8 cellular contexts compared by ENCODE assay signal in genomic region chr19:6060600-6061391, GRCh38. TPM values are rescaled to one million over a fixed set of nuclear protein-coding genes. Genes with fewer than 3 reads are reported as not detected.
DNase-seq lines count a peak whose midpoint lies in the region; ATAC-seq, FAIRE-seq and TF ChIP-seq lines count a peak whose summit lies in the region.

No MANE protein-coding gene starts in this region.

- DNase-seq in H9 (peak; percentile 55), endothelial cell of umbilical vein (ENCODE audit: low read depth, low spot score) (peak; percentile 61), sciatic nerve (ENCODE audit: low spot score) (peak; percentile 51), HEK293T (ENCODE audit: extremely low spot score) (no peak), HK-2 (ENCODE audit: unreplicated experiment) (no peak), G401 (ENCODE audit: low spot score) (no peak), middle frontal gyrus (ENCODE audit: extremely low spot score, low spot score) (no peak)
- DNase-seq in activated CD4-positive, alpha-beta T cell treated with anti-CD3 and anti-CD28 coated beads, Interleukin-2, amount 50 U/mL, for 4 hours = peak; percentile 28 to 41

- no peak overlapping the region for H2BK15ac ChIP-seq in H9 (ENCODE audit: low read depth, low read length)

- no peak overlapping the region for H2BK12ac ChIP-seq in H9 (ENCODE audit: insufficient read length, low read depth, low read length)

- H3K79me1 ChIP-seq in H9 (ENCODE audit: insufficient read depth, low read depth, low read length, poor library complexity, severe bottlenecking) = no peaks in the 10 kb centered on the region

- H4K8ac ChIP-seq in H9 (replicated peaks; ENCODE audit: insufficient read length, low read depth, low read length) = no peak overlapping the region

- H3K9me1 ChIP-seq in endothelial cell of umbilical vein (replicated peaks; ENCODE audit: control insufficient read depth, extremely low read depth, insufficient read depth, low read length) = no peaks in the 10 kb centered on the region

- H3K18ac ChIP-seq in H9 (ENCODE audit: insufficient read length, low read depth, low read length) = peak overlapping the region; percentile 55

- H3K4me3 Mint-ChIP-seq in H9 = no peak overlapping the region; a peak in 1 of 5 replicates

- POLR2A ChIA-PET in endothelial cell of umbilical vein (lab: Charles Lee) = no interaction called here
- POLR2A ChIA-PET in HEK293T (lab: Yijun Ruan, JAX) = no interaction called here

- H3K36me3 Mint-ChIP-seq in H9 (ENCODE audit: insufficient read depth in 1 of 3, low read depth in 3 of 3) = no peaks in the 10 kb centered on the region

- TF ChIP-seq POLR2A in endothelial cell of umbilical vein (IDR thresholded peaks at IDR 0.05; ENCODE audit: low read depth, low read length) = no peak

- H3K27me3 ChIP-seq in H9 (ENCODE audit: insufficient read depth, low read length) (no peaks in the 10 kb centered on the region), endothelial cell of umbilical vein (ENCODE audit: control insufficient read depth in 2 of 2, insufficient read depth in 2 of 2, low read length in 2 of 2) (no peaks in the 10 kb centered on the region)

- in situ Hi-C loops in G401 (cut with HindIII; ENCODE audit: low sequenced_read_pairs) = no loop called here

- TF ChIP-seq CTCF in H9 (conservative IDR thresholded peaks at IDR 0.05) = no peak
- no peak for TF ChIP-seq CTCF in endothelial cell of umbilical vein (IDR thresholded peaks at IDR 0.05; ENCODE audit: extremely low read depth in 1 of 2, insufficient read depth in 1 of 2, low read depth in 1 of 2, low read length in 2 of 2)

- ATAC-seq in sciatic nerve = no peak

- H4K20me1 ChIP-seq in H9 (ENCODE audit: control insufficient read depth, insufficient read depth, insufficient read length) (no peaks in the 10 kb centered on the region), endothelial cell of umbilical vein (replicated peaks; ENCODE audit: control insufficient read depth, extremely low read depth, insufficient read depth, low read length) (no peaks in the 10 kb centered on the region)

- no peak overlapping the region for H3K23ac ChIP-seq in H9 (ENCODE audit: insufficient read length, low read depth, low read length)

- no peak overlapping the region for H3K9ac ChIP-seq in H9 (ENCODE audit: extremely low read depth, insufficient read length, low read length)
- H3K9ac ChIP-seq in endothelial cell of umbilical vein (replicated peaks; ENCODE audit: extremely low read depth, insufficient read depth, low read length) = peak overlapping the region; percentile 91

- H3K56ac ChIP-seq in H9 (ENCODE audit: insufficient read length, low read depth, low read length) = no peak overlapping the region

- H2AFZ ChIP-seq in H9 (ENCODE audit: low read length) (no peak overlapping the region), endothelial cell of umbilical vein (ENCODE audit: low read depth, low read length) (no peak overlapping the region)

- BruUV-seq in endothelial cell of umbilical vein (replicated peaks; lab: Mats Ljungman, UMichigan) = no TSS peak

- H4K5ac ChIP-seq in H9 (ENCODE audit: insufficient read length, low read depth, low read length) = no peak overlapping the region

- no peak overlapping the region for H2BK5ac ChIP-seq in H9 (ENCODE audit: insufficient read length, low read length)

- H3K27ac Mint-ChIP-seq in H9 = peak overlapping the region in 2 of 3 experiments; percentile 19 to 37; a peak in 4 of 7 replicates

- H3K4me1 ChIP-seq in H9 (ENCODE audit: insufficient read depth, low read length) (no peaks in the 10 kb centered on the region), endothelial cell of umbilical vein (ENCODE audit: control insufficient read depth, extremely low read depth, insufficient read depth, low read length) (peaks cover 76% of the 10 kb centered on the region)

- CTCF ChIA-PET in endothelial cell of umbilical vein (lab: Charles Lee) (interaction anchor here (2.2 kb wide), 1 partner anchor 65 kb away, joined by 30 read pairs; no protein-coding TSS in a partner anchor), HEK293T (lab: Yijun Ruan, JAX) (no interaction called here)

- H3K4me3 ChIP-seq in endothelial cell of umbilical vein (replicated peaks in 1 of 3; ENCODE audit: insufficient read depth in 1 of 3, low read depth in 1 of 3, low read length in 3 of 3) = no peak overlapping the region

- dilution Hi-C loops in endothelial cell of umbilical vein (cut with MboI; ENCODE audit: extremely low pct_ligation_motif_present, low sequenced_read_pairs) = no loop called here

- peak; percentile 85 for FAIRE-seq in endothelial cell of umbilical vein (lab: Jason Lieb, UNC)

- intact Hi-C loops in endothelial cell of umbilical vein (cut with micrococcal nuclease) (loop anchor here (5.0 kb wide), 1 partner anchor 212 kb away; no protein-coding TSS in a partner anchor), sciatic nerve (cut with DNase I) (no loop called here)

- H3K27ac ChIP-seq in H9 (ENCODE audit: insufficient read length, low read depth, low read length) (no peak overlapping the region), endothelial cell of umbilical vein (ENCODE audit: insufficient read depth, low read depth, low read length) (peak overlapping the region; percentile 100)

- no peak overlapping the region for H3T11ph ChIP-seq in H9 (ENCODE audit: low read length)

- no peaks in the 10 kb centered on the region for H3K79me2 ChIP-seq in H9 (ENCODE audit: insufficient read depth, low read length)
- H3K79me2 ChIP-seq in endothelial cell of umbilical vein (ENCODE audit: control insufficient read depth, insufficient read depth, low read length) = peaks cover 18% of the 10 kb centered on the region

- H3K36me3 ChIP-seq in endothelial cell of umbilical vein (ENCODE audit: control insufficient read depth in 2 of 2, extremely low read depth in 1 of 2, insufficient read depth in 2 of 2, low read length in 2 of 2) = no peaks in the 10 kb centered on the region

- peaks cover 34% of the 10 kb centered on the region for H3K27me3 Mint-ChIP-seq in H9 (ENCODE audit: low read depth)

- H3K9me3 Mint-ChIP-seq in H9 = no peaks in the 10 kb centered on the region

- peak overlapping the region; percentile 53 for H4K91ac ChIP-seq in H9 (ENCODE audit: insufficient read length, low read depth, low read length)

- H3K4me1 Mint-ChIP-seq in H9 = peaks cover 19 to 23% of the 10 kb centered on the region in 2 experiments

- H3K9me3 ChIP-seq in H9 (ENCODE audit: control insufficient read depth, low read depth, low read length) = no peaks in the 10 kb centered on the region
- no peaks in the 10 kb centered on the region for H3K9me3 ChIP-seq in endothelial cell of umbilical vein (replicated peaks; ENCODE audit: control insufficient read depth, insufficient read depth, low read length)

- H3K14ac ChIP-seq in H9 (ENCODE audit: insufficient read depth, low read length) = no peak overlapping the region

- no CpG with 5 or more reads among the region's 21 CpGs for WGBS in H9 (ENCODE audit: extremely low coverage, insufficient read length, low lambda C conversion rate)

- H3K23me2 ChIP-seq in H9 (ENCODE audit: insufficient read length, low read depth, low read length, poor library complexity, severe bottlenecking) = no peaks in the 10 kb centered on the region

- H2BK120ac ChIP-seq in H9 (ENCODE audit: low read depth, low read length, poor library complexity, severe bottlenecking) = no peak overlapping the region

- H3K4me2 ChIP-seq in H9 (ENCODE audit: insufficient read depth, insufficient read length, low read length) (no peak overlapping the region), endothelial cell of umbilical vein (ENCODE audit: insufficient read depth, low read length) (peak overlapping the region; percentile 30)

- no peak overlapping the region for H3K4ac ChIP-seq in H9 (ENCODE audit: low read depth, low read length)

- H2BK20ac ChIP-seq in H9 (ENCODE audit: low read depth, low read length, poor library complexity, severe bottlenecking) = no peak overlapping the region

- no peak overlapping the region for H2AK5ac ChIP-seq in H9 (ENCODE audit: insufficient read length, low read length)

TF ChIP-seq in endothelial cell of umbilical vein, 7 proteins besides CTCF, POLR2A, EP300 and RAD21 (continues in another document):
- TF ChIP-seq POLR2AphosphoS5 (IDR thresholded peaks at IDR 0.05; ENCODE audit: insufficient read depth, low read depth, low read length) (peak; percentile 61), GATA2 (IDR thresholded peaks at IDR 0.05; ENCODE audit: insufficient read depth, insufficient read length, low read depth, low read length) (peak; percentile 93), MAX (IDR thresholded peaks at IDR 0.05; ENCODE audit: insufficient read depth, insufficient read length) (peak; percentile 68), JUN (IDR thresholded peaks at IDR 0.05; ENCODE audit: borderline replicate concordance, insufficient read depth, insufficient read length, low read depth) (peak; percentile 23), EZH2 (IDR thresholded peaks at IDR 0.05; ENCODE audit: borderline replicate concordance, low read depth, low read length, severe bottlenecking) (no peak)

TF ChIP-seq in HEK293T, 16 proteins besides CTCF, POLR2A, EP300 and RAD21 (continues in another document):
- TF ChIP-seq FOXA1 (IDR thresholded peaks at IDR 0.05) (no peak), NFRKB (IDR thresholded peaks at IDR 0.05) (no peak), ARNT (IDR thresholded peaks at IDR 0.05) (no peak), SUZ12 (IDR thresholded peaks at IDR 0.05) (no peak), HDGF (IDR thresholded peaks at IDR 0.05; ENCODE audit: borderline replicate concordance) (no peak), PKNOX1 (IDR thresholded peaks at IDR 0.05) (no peak), FOXM1 (IDR thresholded peaks at IDR 0.05; ENCODE audit: borderline replicate concordance) (no peak)

RNA-seq across cellular contexts. Expression of gene RFX2, which starts 49.5 kb away (rescaled TPM):
- 2.9 and 3.7 TPM in 2 replicates for total RNA-seq in H9 (2021)
- 16.1 and 16.2 TPM in 2 replicates for total RNA-seq in endothelial cell of umbilical vein
- polyA plus RNA-seq in endothelial cell of umbilical vein = 19.0 and 20.6 TPM in 2 replicates
- 11.3 and 15.3 TPM in 2 replicates for polyA plus RNA-seq in endothelial cell of umbilical vein (2011; cell fraction: cytosol; rRNA removed)
- polyA plus RNA-seq in endothelial cell of umbilical vein (2011; cell fraction: nucleus; rRNA removed) = 21.1 and 23.5 TPM in 2 replicates
- polyA plus RNA-seq in endothelial cell of umbilical vein (2012) = 7.6 and 11.4 TPM in 2 replicates
- 15.6 and 17.3 TPM in 2 replicates for polyA minus RNA-seq in endothelial cell of umbilical vein
- polyA minus RNA-seq in endothelial cell of umbilical vein (2011; cell fraction: cytosol; rRNA and poly(A)+ RNA removed) = 3.7 TPM
- 21.1 and 28.7 TPM in 2 replicates for polyA minus RNA-seq in endothelial cell of umbilical vein (2011; cell fraction: nucleus; rRNA and poly(A)+ RNA removed)
- total RNA-seq in sciatic nerve = 12.7 TPM
- 3.1 and 4.2 TPM in 2 replicates for total RNA-seq in G401 (2014; rRNA removed; shearing (Covaris generic))

Comparison
In these comparisons a context has a peak if more than half of its experiments do, and no peak if none do; other contexts are left out.
1. DNase-seq: peak in H9 (single experiment), activated CD4-positive, alpha-beta T cell treated with anti-CD3 and anti-CD28 coated beads, Interleukin-2, amount 50 U/mL, for 4 hours (2 of 2), endothelial cell of umbilical vein (single experiment) and sciatic nerve (single experiment); none in HEK293T (single experiment), HK-2 (single experiment), G401 (single experiment) and middle frontal gyrus (single experiment).